23 cellular contexts compared by ENCODE assay signal in the genomic region with DNA sequence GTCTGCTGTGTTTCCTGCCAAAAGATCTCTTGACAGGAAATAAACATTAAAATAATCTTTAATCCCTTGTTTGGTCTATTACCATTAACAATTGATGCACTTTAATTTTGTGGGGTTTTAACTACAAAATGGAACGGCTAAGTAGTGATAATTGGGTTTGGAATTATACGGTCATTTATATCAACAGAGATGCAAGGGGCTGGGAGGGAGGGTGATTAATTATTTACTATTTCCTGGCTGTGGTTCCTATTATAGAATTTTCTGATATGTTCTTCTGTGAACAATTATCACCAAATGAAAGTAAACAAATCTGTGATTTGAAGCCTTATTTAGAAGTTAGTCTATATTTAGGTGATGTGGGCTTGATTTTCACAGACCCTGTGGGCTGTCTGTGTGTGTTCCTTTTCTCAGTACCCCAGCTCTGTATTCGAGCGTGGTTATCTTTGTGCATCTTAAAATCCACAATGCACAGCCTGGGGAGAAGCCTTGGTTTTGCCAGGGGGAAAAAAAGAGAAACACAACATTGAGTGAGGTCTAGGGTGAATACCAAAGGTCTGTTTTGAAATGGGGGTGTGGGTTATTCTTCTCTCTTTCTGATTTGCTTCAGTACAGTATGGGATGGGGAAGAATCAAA.
"Had no signal": no experiment of that assay in that cellular context is flagged by ENCODE, and none has a peak within 500 bp of the region (broad histone marks: within the 10 kb centered on the region; RNA-seq: fewer than 3 reads in every experiment).

No MANE protein-coding gene starts in this region.

- H3K9ac ChIP-seq: neural progenitor cell had no signal

- DNase-seq: activated CD4-positive, alpha-beta memory T cell treated with anti-CD3 and anti-CD28 coated beads for 36 hours; activated CD4-positive, alpha-beta T cell treated with anti-CD3 and anti-CD28 coated beads for 48 hours; activated CD4-positive, CD25-positive, alpha-beta regulatory T cell; activated effector memory CD4-positive, alpha-beta T cell treated with anti-CD3 and anti-CD28 coated beads, Interleukin-2, amount 50 U/mL, for 16 hours; activated naive CD4-positive, alpha-beta T cell treated with anti-CD3 and anti-CD28 coated beads, Interleukin-2, amount 10 ng/mL, durations not matched to agents 7 days and 5 days; activated T-cell treated with anti-CD3 and anti-CD28 coated beads, Interleukin-2, amount 50 U/mL, for 48 hours; amygdala; colonic mucosa; dorsolateral prefrontal cortex; effector memory CD8-positive, alpha-beta T cell; left colon; lower lobe of right lung; mesendoderm; naive thymus-derived CD4-positive, alpha-beta T cell; psoas muscle; right cardiac atrium; stimulated activated CD4-positive, alpha-beta T cell treated with anti-CD3 and anti-CD28 coated beads, Interleukin-1b, Interleukin-23, amount 100 ng/mL, for 48 hours; substantia nigra; T1000; thyroid gland had no signal

- ATAC-seq: effector memory CD8-positive, alpha-beta T cell; left colon; lower lobe of right lung; naive thymus-derived CD4-positive, alpha-beta T cell; psoas muscle; right cardiac atrium had no signal

- H3K9me3 ChIP-seq: colonic mucosa, esophagus muscularis mucosa, lower lobe of right lung, psoas muscle, thyroid gland had no signal

- H3K36me3 ChIP-seq: colonic mucosa, esophagus muscularis mucosa, lower lobe of right lung, neural progenitor cell, thyroid gland had no signal

- H3K4me2 ChIP-seq: neural progenitor cell had no signal

- H3K4me1 ChIP-seq: colonic mucosa, esophagus muscularis mucosa, neural progenitor cell, thyroid gland had no signal

- H3K27me3 ChIP-seq: colonic mucosa, dorsolateral prefrontal cortex, esophagus muscularis mucosa, neural progenitor cell, thyroid gland had no signal

- H2AFZ ChIP-seq: neural progenitor cell had no signal

- H3K4me3 ChIP-seq: colonic mucosa, dorsolateral prefrontal cortex, esophagus muscularis mucosa, lower lobe of right lung, neural progenitor cell, psoas muscle, skin epidermis, thyroid gland had no signal

- H3K27ac ChIP-seq: colonic mucosa, dorsolateral prefrontal cortex, esophagus muscularis mucosa, lower lobe of right lung, neural progenitor cell, psoas muscle, thyroid gland had no signal
